2 cellular contexts compared by ENCODE assay signal in the genomic region with DNA sequence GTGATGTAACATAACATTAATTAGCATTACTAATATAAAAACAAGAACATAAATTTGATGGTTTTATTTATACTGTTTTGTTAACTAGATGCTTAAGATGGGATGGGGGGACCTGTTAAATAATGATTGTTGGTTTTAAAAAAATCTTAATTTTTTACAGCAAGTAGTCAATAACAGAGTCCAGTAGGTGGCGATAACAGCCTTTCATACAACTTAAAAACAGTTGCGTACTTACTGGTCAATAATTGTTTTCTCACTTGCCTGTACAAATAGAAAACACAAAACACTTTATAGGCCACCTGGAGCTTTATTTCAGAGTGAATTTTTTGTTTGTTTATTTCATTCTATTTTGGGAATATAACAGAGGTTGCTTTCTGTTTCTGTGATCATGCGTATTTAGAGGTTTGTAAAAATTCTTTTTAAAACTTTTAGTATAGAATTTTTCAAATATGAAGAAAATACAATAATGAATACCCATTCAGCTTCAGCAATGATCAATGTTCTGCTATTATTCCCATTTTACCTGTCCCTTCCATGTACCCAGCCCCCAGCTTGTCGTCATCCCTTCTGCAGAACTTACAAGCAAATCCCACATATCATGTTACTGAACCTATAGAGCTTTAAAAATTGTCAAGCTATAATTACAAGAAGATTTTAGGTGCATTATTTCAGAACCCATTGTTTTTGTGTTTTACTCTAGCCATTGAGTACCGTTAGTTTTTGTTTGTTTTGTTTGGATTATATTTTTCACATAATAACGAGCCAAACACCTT.
TF ChIP-seq lines count a peak whose summit lies in the region.

No MANE protein-coding gene starts in this region.

TF ChIP-seq in Ishikawa, 13 proteins besides CTCF, POLR2A, EP300 and RAD21 (continued from another document):
- TF ChIP-seq REST (IDR thresholded peaks at IDR 0.05; ENCODE audit: low read depth) (no peak), ZBTB7A (IDR thresholded peaks at IDR 0.05; ENCODE audit: low read depth) (no peak), CREB1 (IDR thresholded peaks at IDR 0.05; ENCODE audit: low read depth) (no peak), USF1 (IDR thresholded peaks at IDR 0.05) (no peak), CEBPB (IDR thresholded peaks at IDR 0.05) (no peak), TEAD4 (IDR thresholded peaks at IDR 0.05) (no peak), FOXM1 (IDR thresholded peaks at IDR 0.05; ENCODE audit: borderline replicate concordance, low read depth) (no peak)
- TF ChIP-seq, protein P1, sequence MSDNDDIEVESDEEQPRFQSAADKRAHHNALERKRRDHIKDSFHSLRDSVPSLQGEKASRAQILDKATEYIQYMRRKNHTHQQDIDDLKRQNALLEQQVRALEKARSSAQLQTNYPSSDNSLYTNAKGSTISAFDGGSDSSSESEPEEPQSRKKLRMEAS (IDR thresholded peaks at IDR 0.05), result no peak

TF ChIP-seq in H1, 55 proteins besides CTCF, POLR2A, EP300 and RAD21 (continued from another document):
- TF ChIP-seq, protein P1 (IDR thresholded peaks at IDR 0.05), result no peak
- TF ChIP-seq TAF7 (optimal IDR thresholded peaks at IDR 0.05; ENCODE audit: borderline replicate concordance, low read depth, low read length), result no peak
- no peak for TF ChIP-seq ATF2 (IDR thresholded peaks at IDR 0.05; ENCODE audit: low read length)
- no peak for TF ChIP-seq PHF8 (conservative IDR thresholded peaks at IDR 0.05; ENCODE audit: low read depth, low read length)
- TF ChIP-seq SIN3A (conservative IDR thresholded peaks at IDR 0.05 in 1 of 2, IDR thresholded peaks at IDR 0.05 in 1 of 2; ENCODE audit: low read depth in 1 of 2, low read length in 2 of 2), result no peak
- no peak for TF ChIP-seq SIRT6 (IDR thresholded peaks at IDR 0.05; ENCODE audit: low read length)
- TF ChIP-seq RFX5 (IDR thresholded peaks at IDR 0.05; ENCODE audit: borderline replicate concordance, low read depth, low read length), result no peak
- no peak for TF ChIP-seq CBX8 (IDR thresholded peaks at IDR 0.05; ENCODE audit: borderline replicate concordance, low read depth, low read length)
